Comparison of ENCODE assay signal across 8 cellular contexts in the genomic region with DNA sequence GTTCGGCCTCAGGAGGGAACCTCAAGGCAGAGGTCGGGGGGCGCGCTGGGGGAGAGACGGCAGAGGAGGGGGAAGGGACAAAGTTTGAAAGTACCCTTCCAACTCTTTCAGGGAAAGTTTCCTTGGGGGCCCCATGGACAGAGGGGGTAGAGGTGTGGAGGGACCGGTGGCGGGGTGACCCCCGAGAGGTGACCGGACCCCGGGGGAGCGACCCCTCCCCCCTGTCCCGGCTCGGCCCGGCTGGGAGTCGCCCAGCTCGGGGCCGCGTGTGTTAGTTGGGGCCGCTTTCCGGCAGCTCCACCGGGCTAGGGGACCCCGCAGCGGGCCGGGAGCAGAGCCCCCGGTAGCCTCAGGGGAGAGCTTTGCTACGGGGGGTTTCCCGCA. TPM values are rescaled to one million over a fixed set of nuclear protein-coding genes. Genes with fewer than 3 reads are reported as not detected.
DNase-seq lines count a peak whose midpoint lies in the region; ATAC-seq and TF ChIP-seq lines count a peak whose summit lies in the region.

No MANE protein-coding gene starts in this region.

- intact Hi-C loops in CD4-positive, alpha-beta T cell (cut with DNase I, micrococcal nuclease), result no loop called here

- H3K9me3 Mint-ChIP-seq in CD4-positive, alpha-beta T cell, result no peaks in the 10 kb centered on the region
- no peaks in the 10 kb centered on the region for H3K9me3 Mint-ChIP-seq in endothelial cell (ENCODE audit: unreplicated experiment)

- no peak for ATAC-seq in CD4-positive, alpha-beta T cell (ENCODE audit: poor library complexity)
- no peak for ATAC-seq in GM21423 (IDR thresholded peaks at IDR 0.05; ENCODE audit: unreplicated experiment)
- ATAC-seq in HG02884 (IDR thresholded peaks at IDR 0.05; ENCODE audit: unreplicated experiment), result no peak

- peak overlapping the region; percentile 80 for H3K9ac ChIP-seq in NT2/D1 (ENCODE audit: insufficient read length, low read depth)

- no peaks in the 10 kb centered on the region for H3K36me3 ChIP-seq in NT2/D1 (ENCODE audit: insufficient read depth, insufficient read length, low read length)
- H3K36me3 ChIP-seq in osteoblast (ENCODE audit: insufficient read depth, low read length), result no peaks in the 10 kb centered on the region

- H3K4me3 ChIP-seq in NT2/D1 (ENCODE audit: insufficient read length, low read depth) (peak overlapping the region; percentile 73), osteoblast (ENCODE audit: insufficient read depth, low read length) (peak overlapping the region; percentile 84)

- peak overlapping the region; percentile 98 for H3K4me2 ChIP-seq in osteoblast (ENCODE audit: insufficient read depth, low read length)

- CTCF ChIA-PET in CD4-positive, alpha-beta T cell (lab: Charles Lee), result no interaction called here

- no peaks in the 10 kb centered on the region for H3K36me3 Mint-ChIP-seq in CD4-positive, alpha-beta T cell (ENCODE audit: low read depth)
- peaks cover 4% of the 10 kb centered on the region for H3K36me3 Mint-ChIP-seq in endothelial cell (ENCODE audit: low read depth, unreplicated experiment)

- H3K4me1 ChIP-seq in NT2/D1 (ENCODE audit: insufficient read depth, insufficient read length) (peaks cover 5% of the 10 kb centered on the region), osteoblast (ENCODE audit: insufficient read depth, low read length) (peaks cover 30% of the 10 kb centered on the region)

- peak overlapping the region; percentile 66 for H2AFZ ChIP-seq in osteoblast (ENCODE audit: low read length)

- POLR2A ChIA-PET in CD4-positive, alpha-beta T cell (lab: Charles Lee), result interaction anchor here (1.2 to 1.6 kb wide), 2 partner anchors 13 to 39 kb away, joined by 3 to 6 read pairs; a partner anchor contains a TSS

- DNase-seq in CD4-positive, alpha-beta T cell, result no peak
- no peak for DNase-seq in NT2/D1 (ENCODE audit: low read depth, low spot score)
- peak; percentile 28 for DNase-seq in endothelial cell (ENCODE audit: low spot score)
- DNase-seq in osteoblast (ENCODE audit: insufficient read length, low spot score, missing footprints), result peak; percentile 95
- no peak for DNase-seq in LoVo (ENCODE audit: low spot score)
- no peak for DNase-seq in Kasumi-1 (lab: John Stamatoyannopoulos, UW)

- H3K27ac ChIP-seq in CD4-positive, alpha-beta T cell (ENCODE audit: low read depth, low read length), result no peak overlapping the region
- H3K27ac ChIP-seq in osteoblast (ENCODE audit: low read depth, low read length), result peak overlapping the region; percentile 82

- H3K27ac Mint-ChIP-seq in CD4-positive, alpha-beta T cell, result peak overlapping the region; percentile 27
- peak overlapping the region; percentile 90 for H3K27ac Mint-ChIP-seq in endothelial cell (ENCODE audit: unreplicated experiment)

- H3K4me3 Mint-ChIP-seq in CD4-positive, alpha-beta T cell, result peak overlapping the region; percentile 79
- H3K4me3 Mint-ChIP-seq in endothelial cell (ENCODE audit: unreplicated experiment), result peak overlapping the region; percentile 89

- H3K27me3 Mint-ChIP-seq in CD4-positive, alpha-beta T cell, result peaks cover 52% of the 10 kb centered on the region
- peaks cover 11% of the 10 kb centered on the region for H3K27me3 Mint-ChIP-seq in endothelial cell (ENCODE audit: unreplicated experiment)

- peaks cover 13% of the 10 kb centered on the region for H3K79me2 ChIP-seq in osteoblast (ENCODE audit: insufficient read depth, low read length)

- peaks cover 52% of the 10 kb centered on the region for H3K4me1 Mint-ChIP-seq in CD4-positive, alpha-beta T cell (ENCODE audit: low read depth)
- peaks cover 28% of the 10 kb centered on the region for H3K4me1 Mint-ChIP-seq in endothelial cell (ENCODE audit: unreplicated experiment)

- peaks cover 49% of the 10 kb centered on the region for H3K27me3 ChIP-seq in CD4-positive, alpha-beta T cell (ENCODE audit: control insufficient read depth, insufficient read depth, low read length)
- peaks cover 55% of the 10 kb centered on the region for H3K27me3 ChIP-seq in NT2/D1 (ENCODE audit: insufficient read depth, insufficient read length)
- H3K27me3 ChIP-seq in osteoblast (ENCODE audit: insufficient read depth, low read length), result no peaks in the 10 kb centered on the region

- no peaks in the 10 kb centered on the region for H3K9me3 ChIP-seq in CD4-positive, alpha-beta T cell (ENCODE audit: control insufficient read depth, low read length)
- H3K9me3 ChIP-seq in NT2/D1 (ENCODE audit: insufficient read depth, low read length) (no peaks in the 10 kb centered on the region), osteoblast (ENCODE audit: low read depth, low read length) (no peaks in the 10 kb centered on the region)

- peaks cover 2% of the 10 kb centered on the region for H4K20me1 ChIP-seq in osteoblast (ENCODE audit: insufficient read depth, low read length)

- no peak for TF ChIP-seq CTCF in CD4-positive, alpha-beta T cell (IDR thresholded peaks at IDR 0.05)
- TF ChIP-seq CTCF in endothelial cell (IDR thresholded peaks at IDR 0.05; ENCODE audit: unreplicated experiment) (no peak), osteoblast (IDR thresholded peaks at IDR 0.05; ENCODE audit: extremely low read depth, low read depth, low read length) (no peak)

RNA-seq across cellular contexts. Expression of a gene that starts 3.2 kb away (rescaled TPM):
- total RNA-seq in CD4-positive, alpha-beta T cell, result 1 to 10 TPM; 1.4 to 1.8 TPM
- 4.1 TPM for total RNA-seq in endothelial cell (ENCODE audit: unreplicated experiment)
- total RNA-seq in osteoblast, result 25.9 and 26.8 TPM in 2 replicates

RNA-seq across cellular contexts. Expression of a gene that starts 18.7 kb away (rescaled TPM):
- not detected for total RNA-seq in CD4-positive, alpha-beta T cell
- not detected for total RNA-seq in endothelial cell (ENCODE audit: unreplicated experiment)
- not detected in 2 replicates for total RNA-seq in osteoblast

RNA-seq across cellular contexts. Expression of a gene that starts 39.6 kb away (rescaled TPM):
- 10 to 100 TPM; 18.3 to 20.6 TPM for total RNA-seq in CD4-positive, alpha-beta T cell
- total RNA-seq in endothelial cell (ENCODE audit: unreplicated experiment) (14.4 TPM), osteoblast (20.6 and 23.9 TPM in 2 replicates)

RNA-seq across cellular contexts. Expression of a gene that starts 44.7 kb away (rescaled TPM):
- 100 to 1,000 TPM; 525 to 541 TPM for total RNA-seq in CD4-positive, alpha-beta T cell
- total RNA-seq in endothelial cell (ENCODE audit: unreplicated experiment) (732 TPM), osteoblast (280 and 330 TPM in 2 replicates)

Comparison
In these comparisons a context has a peak if more than half of its experiments do, and no peak if none do; other contexts are left out.
1. DNase-seq: peak in endothelial cell (single experiment) and osteoblast (single experiment); none in CD4-positive, alpha-beta T cell (0 of 10), NT2/D1 (single experiment), LoVo (single experiment) and Kasumi-1 (0 of 2).